Comparison of ENCODE assay signal across 25 cellular contexts in the genomic region with DNA sequence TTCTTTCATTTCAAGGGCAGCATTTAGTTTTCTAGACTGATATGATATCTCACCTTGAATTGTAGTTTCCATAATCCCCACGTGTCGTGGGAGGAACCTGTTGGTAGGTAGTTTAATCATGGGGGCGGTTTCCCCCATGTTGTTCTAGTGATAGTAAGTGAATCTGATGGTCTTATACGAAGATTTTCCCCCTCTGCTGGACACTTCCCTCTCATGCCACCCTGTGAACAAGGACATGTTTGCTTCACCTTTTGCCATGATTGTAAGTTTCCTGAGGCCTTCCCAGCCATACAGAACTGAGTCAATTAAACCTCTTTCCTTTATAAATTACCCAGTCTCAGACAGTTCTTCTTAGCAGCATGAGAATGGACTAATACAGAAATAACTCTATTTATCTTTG.
A peak's percentile ranks its signal among the peaks of the same experiment; 100 is the strongest.
DNase-seq lines count a peak whose midpoint lies in the region; ATAC-seq and TF ChIP-seq lines count a peak whose summit lies in the region.
"Had no signal": no experiment of that assay in that cellular context is flagged by ENCODE, and none has a peak within 500 bp of the region (broad histone marks: within the 10 kb centered on the region; RNA-seq: fewer than 3 reads in every experiment).

No MANE protein-coding gene starts in this region.

- peaks cover 4% of the 10 kb centered on the region for H3K27me3 Mint-ChIP-seq in chondrocyte (ENCODE audit: low read depth)
- H3K27me3 Mint-ChIP-seq in osteocyte (ENCODE audit: unreplicated experiment), result peaks cover 18% of the 10 kb centered on the region
- H3K27me3 Mint-ChIP-seq: activated naive CD4-positive, alpha-beta T cell treated with anti-CD3 and anti-CD28 coated beads, Interleukin-2, amount 50 U/mL, for 24 hours; activated T-helper 17 cell treated with anti-CD3 and anti-CD28 coated beads, Interleukin-2, amount 50 U/mL, for 72 hours; CD8-positive, alpha-beta memory T cell had no signal

- H3K36me3 Mint-ChIP-seq in chondrocyte (ENCODE audit: low read depth) (no peaks in the 10 kb centered on the region), osteocyte (ENCODE audit: unreplicated experiment) (no peaks in the 10 kb centered on the region)
- H3K36me3 Mint-ChIP-seq: activated naive CD4-positive, alpha-beta T cell treated with anti-CD3 and anti-CD28 coated beads, Interleukin-2, amount 50 U/mL, for 24 hours; CD8-positive, alpha-beta memory T cell had no signal

- H3K9me3 Mint-ChIP-seq in chondrocyte (ENCODE audit: low read depth), result no peaks in the 10 kb centered on the region
- no peaks in the 10 kb centered on the region for H3K9me3 Mint-ChIP-seq in osteocyte (ENCODE audit: unreplicated experiment)

- H3K4me1 Mint-ChIP-seq in chondrocyte (ENCODE audit: low read depth) (no peaks in the 10 kb centered on the region), osteocyte (ENCODE audit: unreplicated experiment) (no peaks in the 10 kb centered on the region)
- H3K4me1 Mint-ChIP-seq: activated naive CD4-positive, alpha-beta T cell treated with anti-CD3 and anti-CD28 coated beads, Interleukin-2, amount 50 U/mL, for 24 hours; activated T-helper 17 cell treated with anti-CD3 and anti-CD28 coated beads, Interleukin-2, amount 50 U/mL, for 72 hours; CD8-positive, alpha-beta memory T cell had no signal

- H3K27ac Mint-ChIP-seq in chondrocyte (ENCODE audit: unreplicated experiment) (no peak overlapping the region), osteocyte (ENCODE audit: unreplicated experiment) (no peak overlapping the region)
- H3K27ac Mint-ChIP-seq: activated naive CD4-positive, alpha-beta T cell treated with anti-CD3 and anti-CD28 coated beads, Interleukin-2, amount 50 U/mL, for 24 hours; activated T-helper 17 cell treated with anti-CD3 and anti-CD28 coated beads, Interleukin-2, amount 50 U/mL, for 72 hours; CD8-positive, alpha-beta memory T cell had no signal

- peak; percentile 64 for TF ChIP-seq CTCF in chondrocyte (IDR thresholded peaks at IDR 0.05)
- peak; percentile 43 for TF ChIP-seq CTCF in osteocyte (IDR thresholded peaks at IDR 0.05)

- DNase-seq in DMS53 (lab: John Stamatoyannopoulos, UW) (peak; percentile 32), DMS53 treated with DMSO at 0.1 percent for 48 hours (lab: John Stamatoyannopoulos, UW; ENCODE audit: unreplicated experiment) (no peak), OCI-M1 (lab: John Stamatoyannopoulos, UW) (peak; percentile 27), chondrocyte (ENCODE audit: low spot score) (no peak), osteocyte (ENCODE audit: extremely low spot score, unreplicated experiment) (no peak), NCI-H774 (lab: John Stamatoyannopoulos, UW) (no peak)
- DNase-seq: 8988T; anterior cingulate cortex; caudate nucleus; CD8-positive, alpha-beta memory T cell; dermis blood vessel endothelial cell; DND-41; H7; Kasumi-1; kidney; NCI-H1092; NCI-H187 treated with DMSO at 0.1 percent for 48 hours; NCI-H345; Peyer's patch; stimulated activated CD8-positive, alpha-beta memory T cell treated with anti-CD3 and anti-CD28 coated beads, Interleukin-4, amount 100 ng/mL, for 48 hours; upper lobe of left lung had no signal

- ATAC-seq in GM21367 (IDR thresholded peaks at IDR 0.05; ENCODE audit: unreplicated experiment) (no peak), HG02970 (IDR thresholded peaks at IDR 0.05; ENCODE audit: low FRiP score, unreplicated experiment) (no peak)
- ATAC-seq: activated T-helper 17 cell treated with anti-CD3 and anti-CD28 coated beads, Interleukin-2, amount 50 U/mL, for 72 hours had no signal

- no peak overlapping the region for H3K4me3 Mint-ChIP-seq in chondrocyte (ENCODE audit: unreplicated experiment)
- no peak overlapping the region for H3K4me3 Mint-ChIP-seq in osteocyte (ENCODE audit: unreplicated experiment)
- H3K4me3 Mint-ChIP-seq: activated naive CD4-positive, alpha-beta T cell treated with anti-CD3 and anti-CD28 coated beads, Interleukin-2, amount 50 U/mL, for 24 hours; activated T-helper 17 cell treated with anti-CD3 and anti-CD28 coated beads, Interleukin-2, amount 50 U/mL, for 72 hours; CD8-positive, alpha-beta memory T cell had no signal

Comparison
In these comparisons a context has a peak if more than half of its experiments do, and no peak if none do; other contexts are left out.
1. DNase-seq: peak in DMS53 (single experiment) and OCI-M1 (single experiment); none in DMS53 treated with DMSO at 0.1 percent for 48 hours (single experiment), chondrocyte (single experiment), osteocyte (single experiment) and NCI-H774 (single experiment).